Comparison of ENCODE assay signal across 6 cellular contexts in the genomic region with DNA sequence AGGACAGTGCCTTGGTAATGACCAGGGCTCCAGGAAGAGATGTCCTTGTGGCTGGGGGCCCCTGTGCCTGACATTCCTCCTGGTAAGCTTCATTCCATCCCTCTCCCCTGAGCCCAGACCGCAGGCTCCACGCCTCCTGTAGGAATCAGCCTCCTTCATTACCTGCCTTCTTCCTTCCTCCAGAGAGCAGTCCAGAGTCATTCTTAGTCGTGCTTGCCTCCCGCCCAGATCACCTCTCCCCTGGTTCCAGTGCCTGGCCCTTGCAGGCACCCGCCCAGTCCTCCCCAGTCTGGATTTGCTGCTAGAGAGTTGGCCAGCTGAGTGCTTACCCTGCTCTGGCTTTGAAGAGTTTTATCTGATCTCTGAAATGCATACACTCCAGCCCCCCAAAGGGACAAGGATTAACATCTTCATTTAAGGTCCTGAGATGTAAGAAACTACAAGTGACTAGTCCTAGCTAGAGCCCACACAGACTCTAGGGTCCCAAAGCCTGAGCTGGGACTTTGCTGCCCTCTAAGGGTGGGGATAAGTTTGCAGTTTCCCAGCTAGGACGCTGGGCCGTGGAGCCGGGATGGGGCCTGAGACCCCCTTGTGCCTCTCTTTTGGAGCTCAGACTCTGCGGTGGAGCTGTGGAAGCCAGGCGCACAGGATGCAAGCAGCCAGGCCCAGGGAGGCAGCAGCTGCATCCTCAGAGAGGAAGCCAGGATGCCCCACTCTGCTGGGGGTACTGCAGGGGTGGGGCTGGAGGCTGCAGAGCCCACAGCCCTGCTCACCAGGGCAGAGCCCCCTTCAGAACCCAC. TPM values are rescaled to one million over a fixed set of nuclear protein-coding genes. Genes with fewer than 3 reads are reported as not detected.
A peak's percentile ranks its signal among the peaks of the same experiment; 100 is the strongest.
DNase-seq lines count a peak whose midpoint lies in the region; ATAC-seq, FAIRE-seq and TF ChIP-seq lines count a peak whose summit lies in the region.

No MANE protein-coding gene starts in this region.

- H3K27me3 ChIP-seq in bronchial epithelial cell (ENCODE audit: control insufficient read depth, insufficient read depth, low read length) (no peaks in the 10 kb centered on the region), pancreas (no peaks in the 10 kb centered on the region)

- peak in 3 of 4 donors; percentile 33 to 43 (median 37) for ATAC-seq in pancreas

- no peaks in the 10 kb centered on the region for H3K9me3 ChIP-seq in pancreas

- H3K36me3 ChIP-seq in bronchial epithelial cell (ENCODE audit: control insufficient read depth, insufficient read depth, low read length): no peaks in the 10 kb centered on the region
- no peaks in the 10 kb centered on the region for H3K36me3 ChIP-seq in pancreas

- whole genome bisulfite sequencing in pancreas, 2 donors: 54% methylated on average over 10 of the region's 10 CpGs

- H3K4me1 ChIP-seq in pancreas: peaks cover 4 to 29% (median 4%) of the 10 kb centered on the region in 3 donors

- intact Hi-C loops in pancreas (cut with DNase I): no loop called here

- FAIRE-seq in bronchial epithelial cell (lab: Jason Lieb, UNC) (no peak), pancreas (lab: Jason Lieb, UNC) (no peak)

- no peak for DNase-seq in GM12864 (ENCODE audit: low read depth)
- DNase-seq in NCI-H82 treated with DMSO at 0.1 percent for 48 hours (lab: John Stamatoyannopoulos, UW; ENCODE audit: unreplicated experiment): peak; percentile 1
- no peak for DNase-seq in bronchial epithelial cell (ENCODE audit: low read depth)
- peak in 1 of 6 donors; percentile 38 for DNase-seq in pancreas
- no peak for DNase-seq in effector CD8-positive, alpha-beta T cell (lab: John Stamatoyannopoulos, UW)
- no peak for DNase-seq in NCI-H2081 treated with DMSO at 0.1 percent for 48 hours (lab: John Stamatoyannopoulos, UW)

- H3K4me3 ChIP-seq in GM12864 (ENCODE audit: low read depth, low read length) (no peak overlapping the region), bronchial epithelial cell (ENCODE audit: low read depth, low read length) (no peak overlapping the region), pancreas (no peak overlapping the region)

- TF ChIP-seq CTCF in GM12864 (IDR thresholded peaks at IDR 0.05; ENCODE audit: low read depth, low read length, missing control alignments) (peak; percentile 68), bronchial epithelial cell (IDR thresholded peaks at IDR 0.05; ENCODE audit: insufficient read depth, low read length, severe bottlenecking) (peak; percentile 74), pancreas (IDR thresholded peaks at IDR 0.05) (peak; percentile 31 to 43 (median 36))

- no peak overlapping the region for H3K27ac ChIP-seq in pancreas

RNA-seq across cellular contexts. Expression of a gene that starts 1.6 kb away (rescaled TPM):
- 9.5 and 10.1 TPM in 2 replicates for total RNA-seq in bronchial epithelial cell
- total RNA-seq in pancreas: 10 to 100 TPM in 5 of 6 donors, 1 to 10 TPM in 1; 8.9 to 24.0 (median 15.2) TPM
- 10 to 100 TPM; 54.9 to 60.0 TPM for polyA plus RNA-seq in pancreas

RNA-seq across cellular contexts. Expression of a gene that starts 10.6 kb away (rescaled TPM):
- total RNA-seq in bronchial epithelial cell: 8.4 and 9.0 TPM in 2 replicates
- 10 to 100 TPM; 15.0 to 36.9 (median 20.0) TPM for total RNA-seq in pancreas
- polyA plus RNA-seq in pancreas: 10 to 100 TPM; 22.0 to 35.5 TPM

RNA-seq across cellular contexts. Expression of a gene that starts 10.8 kb away (rescaled TPM):
- total RNA-seq in bronchial epithelial cell (8.4 and 13.1 TPM in 2 replicates), pancreas (10 to 100 TPM; 22.5 to 38.1 (median 29.7) TPM)
- polyA plus RNA-seq in pancreas: 10 to 100 TPM; 40.4 to 53.6 TPM

RNA-seq across cellular contexts. Expression of a gene that starts 44.6 kb away (rescaled TPM):
- 31.5 and 39.0 TPM in 2 replicates for total RNA-seq in bronchial epithelial cell
- 10 to 100 TPM in 5 of 6 donors, 1 to 10 TPM in 1; 10.0 to 46.2 (median 20.0) TPM for total RNA-seq in pancreas
- polyA plus RNA-seq in pancreas: 10 to 100 TPM; 31.2 to 45.9 TPM
